In genomic region chr1:172867216-172867828, GRCh38 we compare ENCODE assay signal across 17 cellular contexts.
"Had no signal": no experiment of that assay in that cellular context is flagged by ENCODE, and none has a peak within 500 bp of the region (broad histone marks: within the 10 kb centered on the region; RNA-seq: fewer than 3 reads in every experiment).

No MANE protein-coding gene starts in this region.

- H3K36me3 ChIP-seq: ovary, sigmoid colon, SJSA1, stomach, thoracic aorta had no signal

- ATAC-seq: activated CD8-positive, alpha-beta memory T cell treated with anti-CD3 and anti-CD28 coated beads, Interleukin-2, amount 10 ng/mL, durations not matched to agents 7 days and 5 days; left ventricle myocardium superior had no signal

- H3K9me3 Mint-ChIP-seq: activated CD4-positive, alpha-beta T cell treated with anti-CD3 and anti-CD28 coated beads, Interleukin-2, amount 10 ng/mL, durations not matched to agents 24 days and 14 days had no signal

- H3K36me3 Mint-ChIP-seq: activated CD8-positive, alpha-beta memory T cell treated with anti-CD3 and anti-CD28 coated beads, Interleukin-2, amount 10 ng/mL, durations not matched to agents 7 days and 5 days had no signal

- H3K4me1 Mint-ChIP-seq: neural crest cell had no signal

- H3K27ac Mint-ChIP-seq: activated CD4-positive, alpha-beta T cell treated with anti-CD3 and anti-CD28 coated beads, Interleukin-2, amount 10 ng/mL, durations not matched to agents 24 days and 14 days; activated CD8-positive, alpha-beta memory T cell treated with anti-CD3 and anti-CD28 coated beads, Interleukin-2, amount 10 ng/mL, durations not matched to agents 7 days and 5 days had no signal

- H3K4me3 Mint-ChIP-seq: activated CD4-positive, alpha-beta T cell treated with anti-CD3 and anti-CD28 coated beads, Interleukin-2, amount 10 ng/mL, durations not matched to agents 24 days and 14 days; activated CD8-positive, alpha-beta memory T cell treated with anti-CD3 and anti-CD28 coated beads, Interleukin-2, amount 10 ng/mL, durations not matched to agents 7 days and 5 days; neural crest cell had no signal

- H3K4me3 ChIP-seq: coronary artery, ovary, sigmoid colon, SJSA1, stomach, thoracic aorta had no signal

- DNase-seq: activated CD4-positive, alpha-beta T cell treated with anti-CD3 and anti-CD28 coated beads, Interleukin-2, amount 10 ng/mL, durations not matched to agents 24 days and 14 days; activated CD8-positive, alpha-beta memory T cell treated with anti-CD3 and anti-CD28 coated beads, Interleukin-2, amount 10 ng/mL, durations not matched to agents 7 days and 5 days; effector memory CD4-positive, alpha-beta T cell; kidney; left ventricle myocardium superior; mesenchymal stem cell; ovary; sigmoid colon; stimulated activated CD4-positive, alpha-beta T cell treated with anti-CD3 and anti-CD28 coated beads, Interleukin-2, amount 100 ng/mL, for 24 hours; stimulated activated CD8-positive, alpha-beta memory T cell treated with anti-CD3 and anti-CD28 coated beads, Interleukin-4, amount 100 ng/mL, for 48 hours; stomach; SW 1271; T-helper 9 cell had no signal

- H3K27ac ChIP-seq: coronary artery, ovary, sigmoid colon, SJSA1, stomach, thoracic aorta had no signal

- H3K9me3 ChIP-seq: ovary, SJSA1, thoracic aorta had no signal

- H3K27me3 ChIP-seq: ovary, sigmoid colon, SJSA1, stomach had no signal

- H3K4me1 ChIP-seq: sigmoid colon, SJSA1, stomach had no signal
